Comparison of ENCODE assay signal across 8 cellular contexts in genomic region chr18:21599585-21600525, GRCh38. TPM values are rescaled to one million over a fixed set of nuclear protein-coding genes. Genes with fewer than 3 reads are reported as not detected.
DNase-seq lines count a peak whose midpoint lies in the region; ATAC-seq and TF ChIP-seq lines count a peak whose summit lies in the region.

No MANE protein-coding gene starts in this region.

- H3K4me3 ChIP-seq in right atrium auricular region, result peak overlapping the region; percentile 70 to 98

- no peaks in the 10 kb centered on the region for H3K27me3 Mint-ChIP-seq in progenitor cell of endocrine pancreas

- peak overlapping the region; percentile 100 for H3K27ac Mint-ChIP-seq in progenitor cell of endocrine pancreas

- H3K9me3 ChIP-seq in right atrium auricular region, result no peaks in the 10 kb centered on the region

- H3K27me3 ChIP-seq in right atrium auricular region, result no peaks in the 10 kb centered on the region

- no peak for TF ChIP-seq CTCF in right atrium auricular region (IDR thresholded peaks at IDR 0.05)
- peak; percentile 48 for TF ChIP-seq CTCF in progenitor cell of endocrine pancreas (IDR thresholded peaks at IDR 0.05; ENCODE audit: unreplicated experiment)

- peaks cover 3% of the 10 kb centered on the region for H3K36me3 Mint-ChIP-seq in progenitor cell of endocrine pancreas (ENCODE audit: insufficient read depth)

- peak overlapping the region; percentile 96 for H3K4me3 Mint-ChIP-seq in progenitor cell of endocrine pancreas (ENCODE audit: low read depth)

- no peaks in the 10 kb centered on the region for H3K9me3 Mint-ChIP-seq in progenitor cell of endocrine pancreas (ENCODE audit: low read depth)

- H3K36me3 ChIP-seq in right atrium auricular region, result no peaks in the 10 kb centered on the region

- DNase-seq in COLO668 (lab: John Stamatoyannopoulos, UW; ENCODE audit: unreplicated experiment), result peak; percentile 82
- DNase-seq in NCI-H510A (lab: John Stamatoyannopoulos, UW), result peak; percentile 55
- DNase-seq in anterior cingulate cortex (lab: John Stamatoyannopoulos, UW), result peak in 32 of 58 donors; percentile 9 to 80 (median 50)
- no peak for DNase-seq in right atrium auricular region (ENCODE audit: low spot score)
- DNase-seq in progenitor cell of endocrine pancreas (ENCODE audit: low spot score, unreplicated experiment), result peak; percentile 63
- DNase-seq in SK-N-DZ (ENCODE audit: low spot score), result no peak

- peaks cover 0 to 18% of the 10 kb centered on the region in 2 donors for H3K4me1 ChIP-seq in right atrium auricular region

- ATAC-seq in GM18520 (IDR thresholded peaks at IDR 0.05; ENCODE audit: unreplicated experiment) (peak; percentile 26), HG03039 (IDR thresholded peaks at IDR 0.05; ENCODE audit: unreplicated experiment) (peak; percentile 38)

- H3K27ac ChIP-seq in right atrium auricular region, result peak overlapping the region; percentile 95 to 99

- H3K4me1 Mint-ChIP-seq in progenitor cell of endocrine pancreas (ENCODE audit: low read depth), result peaks cover 10% of the 10 kb centered on the region

RNA-seq across cellular contexts. Expression of gene ESCO1, which starts 0.6 kb away (rescaled TPM):
- total RNA-seq in right atrium auricular region (10 to 100 TPM in 1 of 2 donors, 1 to 10 TPM in 1; 8.8 to 13.6 TPM), progenitor cell of endocrine pancreas (20.0 and 22.8 TPM in 2 replicates)
- polyA plus RNA-seq in SK-N-DZ (2014; cell fraction: cytosol; rRNA removed), result 15.9 and 16.2 TPM in 2 replicates
- polyA plus RNA-seq in SK-N-DZ (2014; cell fraction: nucleus; rRNA removed), result 17.9 and 19.3 TPM in 2 replicates

RNA-seq across cellular contexts. Expression of gene SNRPD1, which starts 12.3 kb away (rescaled TPM):
- total RNA-seq in right atrium auricular region (1 to 10 TPM; 3.2 to 4.4 TPM), progenitor cell of endocrine pancreas (72.9 and 76.7 TPM in 2 replicates)
- polyA plus RNA-seq in SK-N-DZ (2014; cell fraction: cytosol; rRNA removed), result 74.9 and 77.8 TPM in 2 replicates
- 17.7 and 52.8 TPM in 2 replicates for polyA plus RNA-seq in SK-N-DZ (2014; cell fraction: nucleus; rRNA removed)

Comparison
In these comparisons a context has a peak if more than half of its experiments do, and no peak if none do; other contexts are left out.
1. DNase-seq: peak in COLO668 (single experiment), NCI-H510A (single experiment), anterior cingulate cortex (32 of 58) and progenitor cell of endocrine pancreas (single experiment); none in right atrium auricular region (single experiment) and SK-N-DZ (single experiment).
2. RNA of gene SNRPD1, which starts 12.3 kb away (total RNA-seq): 72.9 to 76.7 TPM in progenitor cell of endocrine pancreas; 3.2 to 4.4 TPM in right atrium auricular region; every median in the first group is over 10 times any median in the second.